14 cellular contexts compared by ENCODE assay signal in genomic region chr17:38508570-38508950, GRCh38.
DNase-seq lines count a peak whose midpoint lies in the region; ATAC-seq and TF ChIP-seq lines count a peak whose summit lies in the region.
"Had no signal": no experiment of that assay in that cellular context is flagged by ENCODE, and none has a peak within 500 bp of the region (broad histone marks: within the 10 kb centered on the region; RNA-seq: fewer than 3 reads in every experiment).

No MANE protein-coding gene starts in this region.

- peaks cover 6% of the 10 kb centered on the region for H3K4me1 Mint-ChIP-seq in activated T-helper 1 cell treated with anti-CD3 and anti-CD28 coated beads, Interleukin-12 subunit alpha, Interleukin-12 subunit beta, Interleukin-2, Interleukin-4 antibody, amounts not matched to agents 30 ng/mL and 10 ng/mL and 1 ng/mL, durations not matched to agents 14 hours and 24 hours and 36 hours (ENCODE audit: low read depth)
- H3K4me1 Mint-ChIP-seq in mesothelial cell of epicardium, result peaks cover 28% of the 10 kb centered on the region

- H4K91ac ChIP-seq in trophoblast cell (ENCODE audit: low read depth, low read length), result no peak overlapping the region

- TF ChIP-seq CTCF in left ventricle myocardium inferior (IDR thresholded peaks at IDR 0.05; ENCODE audit: borderline replicate concordance) (no peak), mesothelial cell of epicardium (IDR thresholded peaks at IDR 0.05; ENCODE audit: unreplicated experiment) (no peak)

- H2AK5ac ChIP-seq in trophoblast cell (ENCODE audit: low read length), result no peak overlapping the region

- H3K27ac ChIP-seq in right cardiac atrium (ENCODE audit: low read length) (no peak overlapping the region), left ventricle myocardium inferior (replicated peaks) (no peak overlapping the region), trophoblast cell (ENCODE audit: low read depth, low read length) (no peak overlapping the region)
- H3K27ac ChIP-seq: adrenal gland, transverse colon had no signal

- H3K4me2 ChIP-seq in trophoblast cell (ENCODE audit: low read length), result no peak overlapping the region

- peaks cover 39% of the 10 kb centered on the region for H3K27me3 Mint-ChIP-seq in activated T-helper 1 cell treated with anti-CD3 and anti-CD28 coated beads, Interleukin-12 subunit alpha, Interleukin-12 subunit beta, Interleukin-2, Interleukin-4 antibody, amounts not matched to agents 30 ng/mL and 10 ng/mL and 1 ng/mL, durations not matched to agents 14 hours and 24 hours and 36 hours (ENCODE audit: insufficient read depth)
- peaks cover 18% of the 10 kb centered on the region for H3K27me3 Mint-ChIP-seq in mesothelial cell of epicardium (ENCODE audit: low read depth)

- no peak overlapping the region for H3K18ac ChIP-seq in trophoblast cell (ENCODE audit: low read length)

- no peaks in the 10 kb centered on the region for H3K9me3 ChIP-seq in right cardiac atrium (ENCODE audit: control insufficient read depth, low read length)
- no peaks in the 10 kb centered on the region for H3K9me3 ChIP-seq in left ventricle myocardium inferior (replicated peaks)
- H3K9me3 ChIP-seq in trophoblast cell (ENCODE audit: insufficient read depth, low read depth, low read length), result peaks cover 3% of the 10 kb centered on the region
- H3K9me3 ChIP-seq: adrenal gland, transverse colon had no signal

- H3K14ac ChIP-seq in trophoblast cell (ENCODE audit: low read length), result no peak overlapping the region

- DNase-seq in right cardiac atrium, result no peak
- DNase-seq in left ventricle myocardium inferior, result no peak
- no peak for DNase-seq in activated T-helper 1 cell treated with anti-CD3 and anti-CD28 coated beads, Interleukin-12 subunit alpha, Interleukin-12 subunit beta, Interleukin-2, Interleukin-4 antibody, amounts not matched to agents 30 ng/mL and 10 ng/mL and 1 ng/mL, durations not matched to agents 14 hours and 24 hours and 36 hours (ENCODE audit: low spot score)
- DNase-seq in mesothelial cell of epicardium (ENCODE audit: low spot score in 2 of 2, unreplicated experiment in 2 of 2), result no peak
- DNase-seq in retina, result no peak
- DNase-seq in dermis blood vessel endothelial cell, result no peak
- no peak for DNase-seq in RKO (ENCODE audit: low spot score)
- no peak for DNase-seq in trophoblast cell
- DNase-seq: ACHN, foreskin melanocyte, GF-D8, NCI-H1105 had no signal

- no peak overlapping the region for H2AFZ ChIP-seq in trophoblast cell (ENCODE audit: insufficient read depth, low read length, poor library complexity)

- H3K79me1 ChIP-seq in trophoblast cell (ENCODE audit: low read length), result peaks cover 7% of the 10 kb centered on the region

- 74% methylated on average over 6 of the region's 6 CpGs for WGBS in right cardiac atrium
- no CpG with 5 or more reads among the region's 6 CpGs for WGBS in trophoblast cell (ENCODE audit: extremely low coverage, insufficient coverage, insufficient read length)

- H3K4me3 ChIP-seq in right cardiac atrium (ENCODE audit: low read length) (no peak overlapping the region), left ventricle myocardium inferior (no peak overlapping the region), trophoblast cell (ENCODE audit: low read depth, low read length) (no peak overlapping the region)
- H3K4me3 ChIP-seq: adrenal gland, transverse colon had no signal

- H3K4ac ChIP-seq in trophoblast cell (ENCODE audit: low read depth, low read length), result no peak overlapping the region

- H3K36me3 Mint-ChIP-seq in activated T-helper 1 cell treated with anti-CD3 and anti-CD28 coated beads, Interleukin-12 subunit alpha, Interleukin-12 subunit beta, Interleukin-2, Interleukin-4 antibody, amounts not matched to agents 30 ng/mL and 10 ng/mL and 1 ng/mL, durations not matched to agents 14 hours and 24 hours and 36 hours (ENCODE audit: low read depth), result peaks cover 1% of the 10 kb centered on the region
- H3K36me3 Mint-ChIP-seq in mesothelial cell of epicardium, result no peaks in the 10 kb centered on the region

- peak; percentile 1 to 2 for ATAC-seq in right cardiac atrium

- intact Hi-C loops in right cardiac atrium (cut with DNase I) (loop anchor here in 3 of 4 donors (5.0 to 10.0 kb wide), 3 partner anchors 154 to 164 kb away; partner anchors contain the start of genes EPOP (in 1 of the 3) and SOCS7 (in 1 of the 3)), left ventricle myocardium inferior (cut with micrococcal nuclease) (no loop called here)
- intact Hi-C loops in activated T-helper 1 cell treated with anti-CD3 and anti-CD28 coated beads, Interleukin-12 subunit alpha, Interleukin-12 subunit beta, Interleukin-2, Interleukin-4 antibody, amounts not matched to agents 30 ng/mL and 10 ng/mL and 1 ng/mL, durations not matched to agents 14 hours and 24 hours and 36 hours (cut with micrococcal nuclease), result no loop called here

- H3K23ac ChIP-seq in trophoblast cell (ENCODE audit: low read length), result no peak overlapping the region

- no peak overlapping the region for H4K8ac ChIP-seq in trophoblast cell (ENCODE audit: low read depth, low read length)

- no peak overlapping the region for H3K9ac ChIP-seq in trophoblast cell (ENCODE audit: low read length)

- no peak overlapping the region for H2BK120ac ChIP-seq in trophoblast cell (ENCODE audit: insufficient read depth, low read length, poor library complexity)

- H3K4me3 Mint-ChIP-seq in activated T-helper 1 cell treated with anti-CD3 and anti-CD28 coated beads, Interleukin-12 subunit alpha, Interleukin-12 subunit beta, Interleukin-2, Interleukin-4 antibody, amounts not matched to agents 30 ng/mL and 10 ng/mL and 1 ng/mL, durations not matched to agents 14 hours and 24 hours and 36 hours, result no peak overlapping the region
- peak overlapping the region; percentile 14 for H3K4me3 Mint-ChIP-seq in mesothelial cell of epicardium

- H3K36me3 ChIP-seq in left ventricle myocardium inferior, result peaks cover 32% of the 10 kb centered on the region
- peaks cover 5% of the 10 kb centered on the region in 2 experiments for H3K36me3 ChIP-seq in trophoblast cell (ENCODE audit: control insufficient read depth in 1 of 2, insufficient read depth in 2 of 2, low read length in 2 of 2)

- peaks cover 2% of the 10 kb centered on the region for H3K79me2 ChIP-seq in trophoblast cell (ENCODE audit: control insufficient read depth, insufficient read depth, low read length, poor library complexity)

- no peak overlapping the region for H2BK12ac ChIP-seq in trophoblast cell (ENCODE audit: low read length)

- H3K27me3 ChIP-seq in right cardiac atrium (ENCODE audit: control insufficient read depth, insufficient read depth) (no peaks in the 10 kb centered on the region), left ventricle myocardium inferior (ENCODE audit: low read depth) (no peaks in the 10 kb centered on the region), trophoblast cell (ENCODE audit: insufficient read depth, low read length) (peaks cover 13% of the 10 kb centered on the region)
- H3K27me3 ChIP-seq: adrenal gland had no signal

- H3K9me3 Mint-ChIP-seq in activated T-helper 1 cell treated with anti-CD3 and anti-CD28 coated beads, Interleukin-12 subunit alpha, Interleukin-12 subunit beta, Interleukin-2, Interleukin-4 antibody, amounts not matched to agents 30 ng/mL and 10 ng/mL and 1 ng/mL, durations not matched to agents 14 hours and 24 hours and 36 hours, result no peaks in the 10 kb centered on the region
- H3K9me3 Mint-ChIP-seq in mesothelial cell of epicardium, result no peaks in the 10 kb centered on the region

- peaks cover 7% of the 10 kb centered on the region for H3K4me1 ChIP-seq in right cardiac atrium (ENCODE audit: control insufficient read depth, insufficient read depth, low read length)
- peaks cover 31% of the 10 kb centered on the region for H3K4me1 ChIP-seq in left ventricle myocardium inferior
- H3K4me1 ChIP-seq in trophoblast cell (ENCODE audit: control insufficient read depth in 1 of 2, insufficient read depth in 2 of 2, low read length in 2 of 2), result peaks cover 23 to 27% of the 10 kb centered on the region in 2 experiments

- no peak overlapping the region for H2BK5ac ChIP-seq in trophoblast cell (ENCODE audit: low read depth, low read length, poor library complexity)

- H4K12ac ChIP-seq in trophoblast cell (ENCODE audit: low read depth, low read length), result no peak overlapping the region

- H3K27ac Mint-ChIP-seq in activated T-helper 1 cell treated with anti-CD3 and anti-CD28 coated beads, Interleukin-12 subunit alpha, Interleukin-12 subunit beta, Interleukin-2, Interleukin-4 antibody, amounts not matched to agents 30 ng/mL and 10 ng/mL and 1 ng/mL, durations not matched to agents 14 hours and 24 hours and 36 hours, result peak overlapping the region; percentile 37
- peak overlapping the region; percentile 26 for H3K27ac Mint-ChIP-seq in mesothelial cell of epicardium

Comparison
In these comparisons a context has a peak if more than half of its experiments do, and no peak if none do; other contexts are left out.
1. intact Hi-C loops: an anchor here in right cardiac atrium (5.0 to 10.0 kb wide); none called in left ventricle myocardium inferior and activated T-helper 1 cell treated with anti-CD3 and anti-CD28 coated beads, Interleukin-12 subunit alpha, Interleukin-12 subunit beta, Interleukin-2, Interleukin-4 antibody, amounts not matched to agents 30 ng/mL and 10 ng/mL and 1 ng/mL, durations not matched to agents 14 hours and 24 hours and 36 hours.